Comparison of ENCODE assay signal across 8 cellular contexts in genomic region chr19:52857378-52858191, GRCh38. TPM values are rescaled to one million over a fixed set of nuclear protein-coding genes. Genes with fewer than 3 reads are reported as not detected.
A peak's percentile ranks its signal among the peaks of the same experiment; 100 is the strongest.
DNase-seq lines count a peak whose midpoint lies in the region; ATAC-seq and TF ChIP-seq lines count a peak whose summit lies in the region.
"Not testable (repeated sequence)": the region's sequence is repeated elsewhere in the genome, so short reads cannot be mapped to it uniquely, and the experiment has no call there.

ZNF468 (minus strand) TSS chr19:52857619; CDS start chr19:52854272, 3,347 bp downstream.

- DNase-seq in GM13976 (ENCODE audit: low spot score) (peak; percentile 74), NCI-H1436 (lab: John Stamatoyannopoulos, UW) (peak; percentile 65), T-helper 22 cell (ENCODE audit: low read depth) (peak; percentile 34), anterior cingulate cortex (lab: John Stamatoyannopoulos, UW) (peak; percentile 16 to 86 (median 64)), right atrium auricular region (ENCODE audit: low spot score) (peak; percentile 76), posterior vena cava (ENCODE audit: low spot score) (peak; percentile 95), transverse colon (peak; percentile 81)

- not testable (repeated sequence) for H3K27me3 ChIP-seq in right atrium auricular region, transverse colon

- H3K9me3 ChIP-seq in right atrium auricular region, transverse colon: not testable (repeated sequence)

- H3K36me3 ChIP-seq in right atrium auricular region (peaks cover 16% of the 10 kb centered on the region), transverse colon (peaks cover 0 to 18% (median 9%) of the 10 kb centered on the region in 4 donors)

- peak within 1 kb of the TSS; percentile 66 to 69 for H3K4me3 ChIP-seq in right atrium auricular region
- H3K4me3 ChIP-seq in transverse colon, result peak within 1 kb of the TSS; percentile 51 to 90 (median 70)

- H3K4me1 ChIP-seq in right atrium auricular region, result not testable (repeated sequence)
- H3K4me1 ChIP-seq in transverse colon, result peaks cover 0 to 14% (median 3%) of the 10 kb centered on the region in 4 donors

- in situ Hi-C loops in GM13976 (cut with MboI; ENCODE audit: low sequenced_read_pairs, unreplicated experiment), result not testable (repeated sequence)
- in situ Hi-C loops in transverse colon (cut with MboI; ENCODE audit: low pct_ligation_motif_present in 1 of 4, low pct_unique_long_range_greater_than_20kb in 1 of 4, low sequenced_read_pairs in 3 of 4), result loop anchor here in 1 of 4 donors (5.0 kb wide), 1 partner anchor 85 kb away; no protein-coding TSS in a partner anchor

- ATAC-seq in HG02798 (IDR thresholded peaks at IDR 0.05; ENCODE audit: poor library complexity, unreplicated experiment), result peak; percentile 98

- not testable (repeated sequence) for TF ChIP-seq CTCF in GM13976 (IDR thresholded peaks at IDR 0.05; ENCODE audit: borderline replicate concordance, control extremely low read depth, extremely low read depth, insufficient read depth, missing control alignments); right atrium auricular region (IDR thresholded peaks at IDR 0.05); transverse colon (IDR thresholded peaks at IDR 0.05)

- TF ChIP-seq POLR2A in transverse colon (IDR thresholded peaks at IDR 0.05), result peak; percentile 82

- H3K27ac ChIP-seq in right atrium auricular region (peak within 1 kb of the TSS; percentile 31 to 49), transverse colon (peak within 1 kb of the TSS; percentile 70 to 88 (median 81))

- intact Hi-C loops in posterior vena cava (cut with DNase I); transverse colon (cut with DNase I; ENCODE audit: low total_unique reads): not testable (repeated sequence)

- WGBS in transverse colon (ENCODE audit: low coverage in 1 of 2), 2 donors, result 8% methylated on average over 40 of the region's 43 CpGs; no CpG with 5 or more reads in 1 of the 2 donors

- TF ChIP-seq EP300 in transverse colon (IDR thresholded peaks at IDR 0.05; ENCODE audit: low read depth), result not testable (repeated sequence)

RNA-seq across cellular contexts. Expression of gene ZNF468, which starts in this region (rescaled TPM):
- total RNA-seq in right atrium auricular region, result 10 to 100 TPM in 1 of 2 donors, 1 to 10 TPM in 1; 7.1 to 13.8 TPM
- 10 to 100 TPM in 1 of 2 donors, 1 to 10 TPM in 1; 9.8 to 12.4 TPM for total RNA-seq in posterior vena cava
- total RNA-seq in transverse colon, result 10 to 100 TPM; 10.1 to 26.9 (median 17.1) TPM

Comparison
In these comparisons a context has a peak if more than half of its experiments do, and no peak if none do; other contexts are left out.
1. Peak in every context shown above with its lines: DNase-seq, ATAC-seq, H3K4me3 ChIP-seq and H3K27ac ChIP-seq.
2. DNase-seq: peak in every context shown above with its lines; median percentile 95 in posterior vena cava; 81 in transverse colon; 76 in right atrium auricular region; 74 in GM13976; 65 in NCI-H1436; 64 in anterior cingulate cortex; 34 in T-helper 22 cell.